In the genomic region with DNA sequence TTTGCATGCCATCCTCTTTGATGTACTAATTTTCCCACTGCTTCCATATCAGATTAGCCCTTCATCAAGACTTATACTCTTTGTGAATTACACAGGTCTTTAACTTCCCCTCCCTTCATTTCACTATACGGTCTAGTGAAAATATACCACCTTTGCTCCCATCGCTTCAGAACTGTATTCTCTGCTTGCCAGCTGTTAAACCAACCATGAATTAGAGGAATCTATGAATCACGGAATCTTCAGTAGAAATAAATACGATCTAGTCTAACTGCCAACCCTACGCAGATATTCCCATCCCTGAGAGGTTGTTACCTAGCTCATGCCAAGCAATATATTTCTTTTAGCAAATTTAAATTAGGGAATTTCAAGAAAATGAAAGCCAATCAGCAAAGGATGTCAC, we compare ENCODE assay signal across 24 cellular contexts.
"Had no signal": no experiment of that assay in that cellular context is flagged by ENCODE, and none has a peak within 500 bp of the region (broad histone marks: within the 10 kb centered on the region; RNA-seq: fewer than 3 reads in every experiment).

No MANE protein-coding gene starts in this region.

- H3K36me3 ChIP-seq: neutrophil, pancreas, prostate gland, right lobe of liver, sigmoid colon, suprapubic skin, tibial artery, transverse colon, upper lobe of right lung, uterus had no signal

- H3K9me3 ChIP-seq: neutrophil, pancreas, prostate gland, right lobe of liver, testis, transverse colon, upper lobe of right lung had no signal

- H3K27ac ChIP-seq: neutrophil, pancreas, prostate gland, right lobe of liver, sigmoid colon, suprapubic skin, testis, tibial artery, transverse colon, upper lobe of right lung, uterus had no signal

- H3K4me1 ChIP-seq: pancreas, prostate gland, right lobe of liver, suprapubic skin, testis, tibial artery, upper lobe of right lung, uterus had no signal

- H3K4me3 ChIP-seq: pancreas, prostate gland, right lobe of liver, sigmoid colon, suprapubic skin, testis, tibial artery, transverse colon, upper lobe of right lung, uterus had no signal

- DNase-seq: naive thymus-derived CD8-positive, alpha-beta T cell; nephron progenitor cell; nucleus accumbens; pancreas; right cardiac atrium; right lobe of liver; sigmoid colon; small intestine; stimulated activated CD4-positive, alpha-beta T cell treated with anti-CD3 and anti-CD28 coated beads, Interleukin-15, amount 100 ng/mL, for 24 hours; stimulated activated CD4-positive, alpha-beta T cell treated with anti-CD3 and anti-CD28 coated beads, Interleukin-2, amount 100 ng/mL, for 24 hours; stimulated activated CD4-positive, alpha-beta T cell treated with anti-CD3 and anti-CD28 coated beads, Interleukin-2, amount 100 ng/mL, for 48 hours; stimulated activated CD4-positive, alpha-beta T cell treated with anti-CD3 and anti-CD28 coated beads, Interleukin-4, amount 100 ng/mL, for 24 hours; stimulated activated naive B cell treated with anti-CD40 and anti-IgM and Interleukin-4, amounts not matched to agents 10 μg/mL and 1 μg/mL and 100 μg/mL, for 72 hours; stimulated activated naive CD8-positive, alpha-beta T cell treated with anti-CD3 and anti-CD28 coated beads, Interleukin-15, amount 100 ng/mL, for 72 hours; stimulated activated naive CD8-positive, alpha-beta T cell treated with anti-CD3 and anti-CD28 coated beads, Interleukin-15, Interleukin-2, amounts not matched to agents 100 U/mL and 50 U/mL, for 24 hours; substantia nigra; testis; tibial artery; transverse colon; upper lobe of right lung; uterus had no signal

- H3K27me3 ChIP-seq: neutrophil, pancreas, right lobe of liver, sigmoid colon, suprapubic skin, testis, tibial artery, transverse colon, upper lobe of right lung, uterus had no signal
